ENCODE assay signal across 22 cellular contexts in the genomic region with DNA sequence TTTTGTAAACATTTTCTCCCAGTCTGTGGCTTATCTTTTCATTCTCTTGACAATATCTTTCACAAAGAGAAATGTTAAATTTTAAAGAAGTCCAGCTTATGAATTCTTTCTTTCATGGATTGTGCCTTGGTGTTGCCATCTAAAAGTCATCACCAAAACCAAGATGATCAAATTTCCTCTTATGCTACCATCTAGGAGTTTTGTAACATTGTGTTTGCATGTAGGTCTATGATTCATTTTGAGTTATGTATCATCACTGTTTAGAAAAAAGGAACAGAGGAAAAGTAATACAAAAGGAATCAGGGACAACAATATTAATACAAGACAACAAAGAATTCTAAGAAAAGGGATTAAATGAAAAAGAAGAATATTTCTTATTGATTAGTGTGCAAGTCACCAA. TPM values are rescaled to one million over a fixed set of nuclear protein-coding genes. Genes with fewer than 3 reads are reported as not detected.
"Had no signal": no experiment of that assay in that cellular context is flagged by ENCODE, and none has a peak within 500 bp of the region (broad histone marks: within the 10 kb centered on the region; RNA-seq: fewer than 3 reads in every experiment).

No MANE protein-coding gene starts in this region.

RNA-seq across cellular contexts. Expression of a gene that starts 2.3 kb away (rescaled TPM):
- total RNA-seq: activated CD4-positive, alpha-beta memory T cell treated with anti-CD3 and anti-CD28 coated beads for 36 hours; activated CD4-positive, alpha-beta T cell treated with anti-CD3 and anti-CD28 coated beads for 36 hours; activated CD4-positive, alpha-beta T cell treated with anti-CD3 and anti-CD28 coated beads, Interleukin-2, amount 10 ng/mL, durations not matched to agents 24 days and 14 days; activated CD8-positive, alpha-beta memory T cell treated with anti-CD3 and anti-CD28 coated beads for 36 hours; activated CD8-positive, alpha-beta memory T cell treated with anti-CD3 and anti-CD28 coated beads, Interleukin-2, amount 10 ng/mL, durations not matched to agents 7 days and 5 days; activated CD8-positive, alpha-beta T cell treated with anti-CD3 and anti-CD28 coated beads, Interleukin-2, amount 10 ng/mL, durations not matched to agents 7 days and 5 days; activated naive CD4-positive, alpha-beta T cell treated with anti-CD3 and anti-CD28 coated beads for 36 hours; activated naive CD8-positive, alpha-beta T cell treated with anti-CD3 and anti-CD28 coated beads for 36 hours; activated T-helper 1 cell treated with anti-CD3 and anti-CD28 coated beads, Interleukin-12 subunit alpha, Interleukin-12 subunit beta, Interleukin-2, Interleukin-4 antibody, amounts not matched to agents 30 ng/mL and 10 ng/mL and 1 ng/mL, durations not matched to agents 14 hours and 24 hours and 36 hours; activated T-helper 2 cell treated with anti-CD3 and anti-CD28 coated beads, Interferon-gamma antibody, Interleukin-2, Interleukin-4, amounts not matched to agents 10 μg/mL and 5 μg/mL and 100 μg/mL, durations not matched to agents 14 hours and 24 hours and 36 hours; adrenal gland; aorta; body of pancreas; cardiac muscle cell; colonic mucosa; dermis microvascular lymphatic vessel endothelial cell; endothelial cell of umbilical vein; epithelial cell of proximal tubule; fibroblast of villous mesenchyme; glomerular endothelial cell; heart right ventricle had no signal
- polyA plus RNA-seq: adrenal gland, aorta, cardiac muscle cell, endothelial cell of umbilical vein had no signal

RNA-seq across cellular contexts. Expression of a gene that starts 46.4 kb away (rescaled TPM):
- total RNA-seq: activated CD4-positive, alpha-beta memory T cell treated with anti-CD3 and anti-CD28 coated beads for 36 hours; activated CD4-positive, alpha-beta T cell treated with anti-CD3 and anti-CD28 coated beads for 36 hours; activated CD4-positive, alpha-beta T cell treated with anti-CD3 and anti-CD28 coated beads, Interleukin-2, amount 10 ng/mL, durations not matched to agents 24 days and 14 days; activated CD8-positive, alpha-beta memory T cell treated with anti-CD3 and anti-CD28 coated beads for 36 hours; activated CD8-positive, alpha-beta memory T cell treated with anti-CD3 and anti-CD28 coated beads, Interleukin-2, amount 10 ng/mL, durations not matched to agents 7 days and 5 days; activated CD8-positive, alpha-beta T cell treated with anti-CD3 and anti-CD28 coated beads, Interleukin-2, amount 10 ng/mL, durations not matched to agents 7 days and 5 days; activated naive CD4-positive, alpha-beta T cell treated with anti-CD3 and anti-CD28 coated beads for 36 hours; activated naive CD8-positive, alpha-beta T cell treated with anti-CD3 and anti-CD28 coated beads for 36 hours; activated T-helper 1 cell treated with anti-CD3 and anti-CD28 coated beads, Interleukin-12 subunit alpha, Interleukin-12 subunit beta, Interleukin-2, Interleukin-4 antibody, amounts not matched to agents 30 ng/mL and 10 ng/mL and 1 ng/mL, durations not matched to agents 14 hours and 24 hours and 36 hours; activated T-helper 2 cell treated with anti-CD3 and anti-CD28 coated beads, Interferon-gamma antibody, Interleukin-2, Interleukin-4, amounts not matched to agents 10 μg/mL and 5 μg/mL and 100 μg/mL, durations not matched to agents 14 hours and 24 hours and 36 hours; adrenal gland; aorta; body of pancreas; cardiac muscle cell; colonic mucosa; dermis microvascular lymphatic vessel endothelial cell; endothelial cell of umbilical vein; epithelial cell of proximal tubule; fibroblast of villous mesenchyme; glomerular endothelial cell; heart right ventricle; hepatocyte had no signal
- polyA plus RNA-seq: adrenal gland, aorta, cardiac muscle cell, endothelial cell of umbilical vein, heart right ventricle, hepatocyte had no signal
